Comparison of ENCODE assay signal across 8 cellular contexts in the genomic region with DNA sequence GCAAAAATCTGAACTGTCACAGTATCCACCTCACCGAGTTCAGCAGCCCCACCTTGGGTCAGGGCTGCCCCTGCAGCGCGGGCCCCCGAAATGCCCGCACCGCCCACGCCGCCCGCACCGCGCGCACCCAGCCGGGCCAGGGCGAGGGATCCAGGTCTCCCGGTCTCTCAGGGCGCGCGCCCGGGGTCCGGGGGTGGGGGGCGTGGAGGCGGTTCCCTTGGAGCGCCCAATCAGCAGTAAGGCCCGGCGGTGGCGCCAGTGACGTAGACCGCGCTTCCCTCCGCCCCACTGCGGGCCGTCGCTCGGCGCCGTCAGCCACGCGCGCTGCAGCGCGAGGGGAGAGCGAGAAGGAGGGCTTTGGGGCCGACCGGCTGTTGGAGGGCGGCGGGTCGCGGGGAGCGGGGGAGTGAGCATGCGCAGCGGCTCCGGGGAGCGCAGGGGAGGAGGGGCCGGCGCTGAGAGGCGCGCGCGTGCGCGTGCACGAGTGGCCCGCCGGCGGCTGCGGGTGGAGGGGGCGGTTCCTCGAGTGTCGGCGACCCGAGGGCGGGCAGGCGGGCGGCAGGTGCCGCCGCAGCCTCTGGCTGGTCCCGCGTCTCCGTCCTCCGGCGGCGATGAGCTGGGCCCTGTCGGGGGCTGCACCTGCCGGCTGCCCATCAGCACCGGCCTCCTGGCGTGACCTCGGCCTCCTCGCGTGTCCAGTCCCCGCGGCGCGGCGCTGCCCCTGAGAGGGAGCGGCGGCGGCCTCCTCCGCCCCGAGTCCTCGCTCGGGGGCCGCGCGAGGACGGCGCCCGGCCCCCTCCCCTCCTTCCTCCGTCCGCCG. TPM values are rescaled to one million over a fixed set of nuclear protein-coding genes. Genes with fewer than 3 reads are reported as not detected.
DNase-seq lines count a peak whose midpoint lies in the region; ATAC-seq, FAIRE-seq and TF ChIP-seq lines count a peak whose summit lies in the region.

A gene with protein sequence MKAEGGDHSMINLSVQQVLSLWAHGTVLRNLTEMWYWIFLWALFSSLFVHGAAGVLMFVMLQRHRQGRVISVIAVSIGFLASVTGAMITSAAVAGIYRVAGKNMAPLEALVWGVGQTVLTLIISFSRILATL (plus strand): TSS at position 521 of the 820 bp plus-strand sequence. CDS start 529 bp downstream, outside the sequence.

- H3K36me3 ChIP-seq in right atrium auricular region = no peaks in the 10 kb centered on the region

- H3K4me1 Mint-ChIP-seq in T-helper 1 cell treated with Interleukin-12 subunit alpha and Interleukin-12 subunit beta and Interleukin-4 antibody, amounts not matched to agents 30 μg/mL and 1 μg/mL, for 36 hours (ENCODE audit: low read depth) = peaks cover 8% of the 10 kb centered on the region

- FAIRE-seq in urothelium cell line (lab: Jason Lieb, UNC) = peak; percentile 68

- peaks cover 77% of the 10 kb centered on the region for H3K27me3 Mint-ChIP-seq in T-helper 1 cell treated with Interleukin-12 subunit alpha and Interleukin-12 subunit beta and Interleukin-4 antibody, amounts not matched to agents 30 μg/mL and 1 μg/mL, for 36 hours (ENCODE audit: low read depth)

- TF ChIP-seq CTCF in right atrium auricular region (IDR thresholded peaks at IDR 0.05) = no peak

- peaks cover 0 to 16% of the 10 kb centered on the region in 2 donors for H3K4me1 ChIP-seq in right atrium auricular region

- DNase-seq in NCI-H1694 (lab: John Stamatoyannopoulos, UW) (peak; percentile 93), amygdala (lab: John Stamatoyannopoulos, UW) (peak; percentile 77 to 98 (median 93)), right atrium auricular region (ENCODE audit: low spot score) (peak; percentile 89), putamen (ENCODE audit: low spot score) (peak; percentile 98), urothelium cell line (ENCODE audit: low spot score) (peak; percentile 96)

- peak within 1 kb of the TSS; percentile 83 for H3K4me3 Mint-ChIP-seq in T-helper 1 cell treated with Interleukin-12 subunit alpha and Interleukin-12 subunit beta and Interleukin-4 antibody, amounts not matched to agents 30 μg/mL and 1 μg/mL, for 36 hours

- ATAC-seq in GM18499 (IDR thresholded peaks at IDR 0.05; ENCODE audit: insufficient read depth, unreplicated experiment) (peak; percentile 67), HG02938 (IDR thresholded peaks at IDR 0.05; ENCODE audit: unreplicated experiment) (peak; percentile 91)

- H3K27ac ChIP-seq in right atrium auricular region = peak within 1 kb of the TSS; percentile 73 to 92

- peak within 1 kb of the TSS; percentile 50 for H3K27ac Mint-ChIP-seq in T-helper 1 cell treated with Interleukin-12 subunit alpha and Interleukin-12 subunit beta and Interleukin-4 antibody, amounts not matched to agents 30 μg/mL and 1 μg/mL, for 36 hours

- no peaks in the 10 kb centered on the region for H3K9me3 Mint-ChIP-seq in T-helper 1 cell treated with Interleukin-12 subunit alpha and Interleukin-12 subunit beta and Interleukin-4 antibody, amounts not matched to agents 30 μg/mL and 1 μg/mL, for 36 hours

- peak within 1 kb of the TSS; percentile 72 to 97 for H3K4me3 ChIP-seq in right atrium auricular region

- no peaks in the 10 kb centered on the region for H3K36me3 Mint-ChIP-seq in T-helper 1 cell treated with Interleukin-12 subunit alpha and Interleukin-12 subunit beta and Interleukin-4 antibody, amounts not matched to agents 30 μg/mL and 1 μg/mL, for 36 hours (ENCODE audit: low read depth)

- no peaks in the 10 kb centered on the region for H3K9me3 ChIP-seq in right atrium auricular region

- H3K27me3 ChIP-seq in right atrium auricular region = no peaks in the 10 kb centered on the region

RNA-seq across cellular contexts. Expression of the gene that starts here (rescaled TPM):
- total RNA-seq in right atrium auricular region = 1 to 10 TPM; 3.6 to 3.8 TPM

Comparison
In these comparisons a context has a peak if more than half of its experiments do, and no peak if none do; other contexts are left out.
1. Peak in every context shown above with its lines: DNase-seq, ATAC-seq, H3K4me3 ChIP-seq and H3K27ac ChIP-seq.